In the genomic region with DNA sequence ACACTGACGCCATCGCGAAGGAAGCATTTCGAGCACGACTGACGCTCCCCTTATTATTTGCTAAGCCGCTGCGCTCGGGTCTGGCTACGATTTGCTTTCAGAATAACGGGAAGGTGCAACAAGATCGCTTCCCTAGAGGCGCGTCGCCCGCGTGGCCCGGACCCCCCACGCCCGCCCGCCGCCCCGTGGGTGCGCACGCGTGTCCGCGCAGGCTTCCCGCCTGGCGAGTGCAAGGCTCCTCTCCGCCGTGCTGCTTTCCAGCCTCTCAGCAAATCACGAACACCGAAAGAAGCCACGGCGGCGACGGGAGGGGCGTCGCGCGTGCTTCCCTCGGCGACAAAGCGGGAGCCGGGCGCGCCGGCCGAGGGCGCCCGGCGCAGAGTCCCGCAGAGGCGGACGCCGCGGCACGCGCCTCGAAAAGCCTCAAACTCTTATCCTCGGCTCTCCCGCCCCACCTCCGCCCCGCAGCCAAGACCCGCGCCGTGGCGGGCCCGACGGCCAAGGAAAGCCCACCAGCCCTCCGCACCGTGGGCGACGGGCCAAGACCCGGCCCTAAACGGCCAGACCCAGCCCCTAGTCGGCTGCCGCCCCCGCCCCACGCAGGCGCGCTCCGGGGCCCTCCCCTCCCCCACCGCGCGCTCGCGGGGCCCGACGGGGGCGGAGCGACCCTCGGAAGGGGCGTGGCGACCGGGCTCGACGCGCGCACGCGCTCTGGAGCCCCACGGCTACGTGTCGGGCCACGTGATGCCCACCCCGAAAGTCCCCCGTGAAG, we compare ENCODE assay signal across 1 cellular context.
A peak's percentile ranks its signal among the peaks of the same experiment; 100 is the strongest.
TF ChIP-seq lines count a peak whose summit lies in the region.

No MANE protein-coding gene starts in this region.

TF ChIP-seq in HEK293, 187 proteins besides CTCF, POLR2A, EP300 and RAD21 (continued from another document):
- TF ChIP-seq, protein P1, sequence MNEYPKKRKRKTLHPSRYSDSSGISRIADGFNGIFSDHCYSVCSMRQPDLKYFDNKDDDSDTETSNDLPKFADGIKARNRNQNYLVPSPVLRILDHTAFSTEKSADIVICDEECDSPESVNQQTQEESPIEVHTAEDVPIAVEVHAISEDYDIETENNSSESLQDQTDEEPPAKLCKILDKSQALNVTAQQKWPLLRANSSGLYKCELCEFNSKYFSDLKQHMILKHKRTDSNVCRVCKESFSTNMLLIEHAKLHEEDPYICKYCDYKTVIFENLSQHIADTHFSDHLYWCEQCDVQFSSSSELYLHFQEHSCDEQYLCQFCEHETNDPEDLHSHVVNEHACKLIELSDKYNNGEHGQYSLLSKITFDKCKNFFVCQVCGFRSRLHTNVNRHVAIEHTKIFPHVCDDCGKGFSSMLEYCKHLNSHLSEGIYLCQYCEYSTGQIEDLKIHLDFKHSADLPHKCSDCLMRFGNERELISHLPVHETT (tag by site-specific recombination; IDR thresholded peaks at IDR 0.05), result no peak
- TF ChIP-seq ZNF621 (tag by site-specific recombination; IDR thresholded peaks at IDR 0.05) (no peak), ZNF561 (tag by site-specific recombination; IDR thresholded peaks at IDR 0.05; ENCODE audit: borderline replicate concordance) (peak; percentile 80; the same call in 1 of the 2 replicates), GLI4 (tag by site-specific recombination; IDR thresholded peaks at IDR 0.05) (no peak), ZNF214 (tag by site-specific recombination; IDR thresholded peaks at IDR 0.05; ENCODE audit: borderline replicate concordance) (no peak), EGR2 (tag by site-specific recombination; IDR thresholded peaks at IDR 0.05; ENCODE audit: low read depth) (peak; percentile 24; the same call in 1 of the 2 replicates), ZNF707 (tag by site-specific recombination; IDR thresholded peaks at IDR 0.05) (no peak), ZNF24 (tag by site-specific recombination; IDR thresholded peaks at IDR 0.05) (no peak), ZNF530 (tag by site-specific recombination; IDR thresholded peaks at IDR 0.05; ENCODE audit: low read depth) (no peak), YY2 (tag by site-specific recombination; IDR thresholded peaks at IDR 0.05) (no peak), ZNF843 (tag by site-specific recombination; IDR thresholded peaks at IDR 0.05) (0 out of 2 replicates have a peak, but pooled peaks have one; percentile 4), ZNF76 (tag by site-specific recombination; IDR thresholded peaks at IDR 0.05; ENCODE audit: borderline replicate concordance, low read depth) (no peak)
- TF ChIP-seq, protein P2, sequence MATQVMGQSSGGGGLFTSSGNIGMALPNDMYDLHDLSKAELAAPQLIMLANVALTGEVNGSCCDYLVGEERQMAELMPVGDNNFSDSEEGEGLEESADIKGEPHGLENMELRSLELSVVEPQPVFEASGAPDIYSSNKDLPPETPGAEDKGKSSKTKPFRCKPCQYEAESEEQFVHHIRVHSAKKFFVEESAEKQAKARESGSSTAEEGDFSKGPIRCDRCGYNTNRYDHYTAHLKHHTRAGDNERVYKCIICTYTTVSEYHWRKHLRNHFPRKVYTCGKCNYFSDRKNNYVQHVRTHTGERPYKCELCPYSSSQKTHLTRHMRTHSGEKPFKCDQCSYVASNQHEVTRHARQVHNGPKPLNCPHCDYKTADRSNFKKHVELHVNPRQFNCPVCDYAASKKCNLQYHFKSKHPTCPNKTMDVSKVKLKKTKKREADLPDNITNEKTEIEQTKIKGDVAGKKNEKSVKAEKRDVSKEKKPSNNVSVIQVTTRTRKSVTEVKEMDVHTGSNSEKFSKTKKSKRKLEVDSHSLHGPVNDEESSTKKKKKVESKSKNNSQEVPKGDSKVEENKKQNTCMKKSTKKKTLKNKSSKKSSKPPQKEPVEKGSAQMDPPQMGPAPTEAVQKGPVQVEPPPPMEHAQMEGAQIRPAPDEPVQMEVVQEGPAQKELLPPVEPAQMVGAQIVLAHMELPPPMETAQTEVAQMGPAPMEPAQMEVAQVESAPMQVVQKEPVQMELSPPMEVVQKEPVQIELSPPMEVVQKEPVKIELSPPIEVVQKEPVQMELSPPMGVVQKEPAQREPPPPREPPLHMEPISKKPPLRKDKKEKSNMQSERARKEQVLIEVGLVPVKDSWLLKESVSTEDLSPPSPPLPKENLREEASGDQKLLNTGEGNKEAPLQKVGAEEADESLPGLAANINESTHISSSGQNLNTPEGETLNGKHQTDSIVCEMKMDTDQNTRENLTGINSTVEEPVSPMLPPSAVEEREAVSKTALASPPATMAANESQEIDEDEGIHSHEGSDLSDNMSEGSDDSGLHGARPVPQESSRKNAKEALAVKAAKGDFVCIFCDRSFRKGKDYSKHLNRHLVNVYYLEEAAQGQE (tag by site-specific recombination; IDR thresholded peaks at IDR 0.05), result no peak
TF ChIP-seq in HEK293: peak in this region for 34.
